Comparison of ENCODE assay signal across 8 cellular contexts in the genomic region with DNA sequence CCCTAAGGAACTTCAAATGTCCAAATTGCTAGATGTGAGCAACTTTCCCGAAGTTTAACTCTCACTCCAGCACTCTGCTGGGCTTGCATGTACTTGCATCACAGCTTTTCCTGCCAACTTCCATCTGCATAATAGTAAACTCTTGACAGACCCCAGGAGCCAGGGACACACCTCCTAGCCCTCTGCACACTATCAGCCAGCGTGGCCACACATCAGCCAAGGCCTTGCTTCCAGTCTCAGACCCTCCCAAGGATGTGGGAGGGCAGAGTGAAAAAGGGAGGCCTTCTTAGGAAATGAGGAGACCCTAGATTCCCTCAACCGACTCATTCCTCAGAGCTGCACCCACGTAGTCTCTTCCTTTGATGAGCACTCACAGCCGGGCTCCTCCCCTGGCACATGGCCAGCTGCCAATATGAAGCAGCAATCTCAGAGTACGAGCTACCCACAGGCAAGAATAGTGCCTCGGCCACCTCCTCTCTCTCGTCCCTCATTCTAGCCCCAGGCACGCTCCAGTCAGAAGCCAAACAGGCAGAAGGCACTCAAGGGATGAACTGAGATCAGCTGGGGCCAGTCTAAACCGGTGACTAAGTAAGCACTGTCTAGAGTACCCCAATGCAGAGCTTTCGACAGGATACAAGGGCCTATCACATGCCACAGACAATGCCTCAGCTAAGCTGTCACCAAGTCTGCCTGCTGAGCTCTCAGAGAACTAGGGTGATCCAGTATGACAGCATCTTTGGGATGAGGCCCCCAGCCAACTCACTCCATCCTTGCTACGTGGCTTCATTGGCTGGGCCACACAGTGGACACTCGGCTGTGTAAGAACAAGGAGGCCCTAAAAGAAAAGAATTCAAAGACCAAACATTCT. TPM values are rescaled to one million over a fixed set of nuclear protein-coding genes. Genes with fewer than 3 reads are reported as not detected.
DNase-seq lines count a peak whose midpoint lies in the region; ATAC-seq lines count a peak whose summit lies in the region.

No MANE protein-coding gene starts in this region.

- peaks cover 12% of the 10 kb centered on the region for H3K27me3 Mint-ChIP-seq in activated T-helper 17 cell treated with anti-CD3 and anti-CD28 coated beads, Interleukin-2, amount 50 U/mL, for 72 hours

- DNase-seq in Caki2 (ENCODE audit: low read depth) (peak; percentile 29), NCI-H2029 (lab: John Stamatoyannopoulos, UW) (peak; percentile 71), head of caudate nucleus (peak in 35 of 42 donors; percentile 23 to 90 (median 43)), retina (peak; percentile 40), D341Med (ENCODE audit: low spot score) (no peak), GM19238 (ENCODE audit: insufficient read length, low spot score) (no peak)
- DNase-seq in central memory CD4-positive, alpha-beta T cell: no peak

- intact Hi-C loops in head of caudate nucleus (cut with DNase I): no loop called here

- no peaks in the 10 kb centered on the region for H3K9me3 Mint-ChIP-seq in activated T-helper 17 cell treated with anti-CD3 and anti-CD28 coated beads, Interleukin-2, amount 50 U/mL, for 72 hours

- peak overlapping the region; percentile 71 for H3K4me3 Mint-ChIP-seq in activated T-helper 17 cell treated with anti-CD3 and anti-CD28 coated beads, Interleukin-2, amount 50 U/mL, for 72 hours

- H3K36me3 Mint-ChIP-seq in activated T-helper 17 cell treated with anti-CD3 and anti-CD28 coated beads, Interleukin-2, amount 50 U/mL, for 72 hours (ENCODE audit: low read depth): no peaks in the 10 kb centered on the region

- in situ Hi-C loops in Caki2 (cut with HindIII; ENCODE audit: low pct_unique_long_range_greater_than_20kb, low sequenced_read_pairs): no loop called here

- H3K27ac Mint-ChIP-seq in activated T-helper 17 cell treated with anti-CD3 and anti-CD28 coated beads, Interleukin-2, amount 50 U/mL, for 72 hours: no peak overlapping the region

- ATAC-seq in activated T-helper 17 cell treated with anti-CD3 and anti-CD28 coated beads, Interleukin-2, amount 50 U/mL, for 72 hours (replicated peaks): no peak

- peaks cover 8% of the 10 kb centered on the region for H3K4me1 Mint-ChIP-seq in activated T-helper 17 cell treated with anti-CD3 and anti-CD28 coated beads, Interleukin-2, amount 50 U/mL, for 72 hours

RNA-seq across cellular contexts. Expression of gene P4HA2, which starts 2.3 kb away (rescaled TPM):
- 64.2 and 71.1 TPM in 2 replicates for total RNA-seq in Caki2 (2014; rRNA removed; shearing (Covaris generic); ENCODE audit: low replicate concordance)
- total RNA-seq in activated T-helper 17 cell treated with anti-CD3 and anti-CD28 coated beads, Interleukin-2, amount 50 U/mL, for 72 hours: 10 to 100 TPM in 1 of 2 donors, 1 to 10 TPM in 1; 8.4 to 22.9 TPM

RNA-seq across cellular contexts. Expression of gene PDLIM4, which starts 32.1 kb away (rescaled TPM):
- 1.4 TPM in 1 of 2 replicates, not detected in the other for total RNA-seq in Caki2 (2014; rRNA removed; shearing (Covaris generic); ENCODE audit: low replicate concordance)
- total RNA-seq in activated T-helper 17 cell treated with anti-CD3 and anti-CD28 coated beads, Interleukin-2, amount 50 U/mL, for 72 hours: not detected

Comparison
In these comparisons a context has a peak if more than half of its experiments do, and no peak if none do; other contexts are left out.
1. DNase-seq: peak in Caki2 (single experiment), NCI-H2029 (single experiment), head of caudate nucleus (35 of 42) and retina (single experiment); none in D341Med (single experiment), central memory CD4-positive, alpha-beta T cell (single experiment) and GM19238 (single experiment).